Comparison of ENCODE assay signal across 18 cellular contexts in genomic region chr18:43665239-43665788, GRCh38.
DNase-seq lines count a peak whose midpoint lies in the region; ATAC-seq and TF ChIP-seq lines count a peak whose summit lies in the region.
"Had no signal": no experiment of that assay in that cellular context is flagged by ENCODE, and none has a peak within 500 bp of the region (broad histone marks: within the 10 kb centered on the region; RNA-seq: fewer than 3 reads in every experiment).

No MANE protein-coding gene starts in this region.

- no peak overlapping the region for H3K27ac Mint-ChIP-seq in activated CD8-positive, alpha-beta T cell treated with anti-CD3 and anti-CD28 coated beads for 36 hours
- H3K27ac Mint-ChIP-seq: activated T-cell treated with anti-CD3 and anti-CD28 coated beads, Interleukin-2, amount 50 U/mL, for 72 hours; natural killer cell treated with Interleukin-12 subunit alpha and Interleukin-12 subunit beta and Interleukin-15 and Interleukin-18, amount 100 ng/mL, for 72 hours had no signal

- H2BK15ac ChIP-seq in mesenchymal stem cell (ENCODE audit: low read depth, poor library complexity, severe bottlenecking) = no peak overlapping the region

- no peaks in the 10 kb centered on the region for H3K4me1 Mint-ChIP-seq in activated CD8-positive, alpha-beta T cell treated with anti-CD3 and anti-CD28 coated beads for 36 hours (ENCODE audit: low read depth)

- H3K27me3 Mint-ChIP-seq in activated CD8-positive, alpha-beta T cell treated with anti-CD3 and anti-CD28 coated beads for 36 hours = no peaks in the 10 kb centered on the region
- H3K27me3 Mint-ChIP-seq: brain; natural killer cell treated with Interleukin-12 subunit alpha and Interleukin-12 subunit beta and Interleukin-15 and Interleukin-18, amount 100 ng/mL, for 72 hours had no signal

- no peak overlapping the region for H3K4me3 ChIP-seq in cardiac fibroblast (replicated peaks in 1 of 2; ENCODE audit: low read depth in 2 of 2, low read length in 2 of 2)
- no peak overlapping the region for H3K4me3 ChIP-seq in mesenchymal stem cell (ENCODE audit: insufficient read depth in 1 of 2, low read depth in 1 of 2, low read length in 2 of 2)
- H3K4me3 ChIP-seq: BLaER1, SK-N-MC had no signal

- no peaks in the 10 kb centered on the region for H3K36me3 ChIP-seq in mesenchymal stem cell (ENCODE audit: control insufficient read depth in 1 of 2, insufficient read depth in 2 of 2, low read depth in 1 of 2, low read length in 2 of 2)
- H3K36me3 ChIP-seq: BLaER1 had no signal

- H2BK120ac ChIP-seq in mesenchymal stem cell (ENCODE audit: low read depth, low read length) = no peak overlapping the region

- no peaks in the 10 kb centered on the region for H3K27me3 ChIP-seq in mesenchymal stem cell (ENCODE audit: control insufficient read depth in 1 of 2, insufficient read depth in 1 of 2, low read length in 2 of 2)
- H3K27me3 ChIP-seq: BLaER1 had no signal

- no peak for TF ChIP-seq CTCF in cardiac fibroblast (IDR thresholded peaks at IDR 0.05; ENCODE audit: low read depth, low read length)
- TF ChIP-seq CTCF in activated CD8-positive, alpha-beta T cell treated with anti-CD3 and anti-CD28 coated beads for 36 hours (IDR thresholded peaks at IDR 0.05) = no peak

- no peaks in the 10 kb centered on the region for H3K9me3 ChIP-seq in mesenchymal stem cell (ENCODE audit: control insufficient read depth, low read length)
- H3K9me3 ChIP-seq: BLaER1 had no signal

- H3K4me3 Mint-ChIP-seq in activated CD8-positive, alpha-beta T cell treated with anti-CD3 and anti-CD28 coated beads for 36 hours = no peak overlapping the region
- H3K4me3 Mint-ChIP-seq: activated T-cell treated with anti-CD3 and anti-CD28 coated beads, Interleukin-2, amount 50 U/mL, for 72 hours; brain; natural killer cell treated with Interleukin-12 subunit alpha and Interleukin-12 subunit beta and Interleukin-15 and Interleukin-18, amount 100 ng/mL, for 72 hours had no signal

- H3K36me3 Mint-ChIP-seq in activated CD8-positive, alpha-beta T cell treated with anti-CD3 and anti-CD28 coated beads for 36 hours (ENCODE audit: low read depth) = no peaks in the 10 kb centered on the region
- H3K36me3 Mint-ChIP-seq: brain; natural killer cell treated with Interleukin-12 subunit alpha and Interleukin-12 subunit beta and Interleukin-15 and Interleukin-18, amount 100 ng/mL, for 72 hours had no signal

- H2AK5ac ChIP-seq in mesenchymal stem cell (ENCODE audit: low read length, severe bottlenecking) = no peak overlapping the region

- POLR2A ChIA-PET in activated CD8-positive, alpha-beta T cell treated with anti-CD3 and anti-CD28 coated beads for 36 hours (lab: Charles Lee) = no interaction called here

- no peak overlapping the region for H3K18ac ChIP-seq in mesenchymal stem cell (ENCODE audit: low read depth in 1 of 2, low read length in 2 of 2)

- no peak overlapping the region for H3K14ac ChIP-seq in mesenchymal stem cell (ENCODE audit: low read length in 2 of 2)

- 0% methylated on average over 1 of the region's 3 CpGs for WGBS in mesenchymal stem cell

- H2BK12ac ChIP-seq in mesenchymal stem cell (ENCODE audit: low read length in 2 of 2) = no peak overlapping the region

- DNase-seq in AG08396 (ENCODE audit: low spot score) (peak; percentile 49), LHCN-M2 (ENCODE audit: low read depth) (peak; percentile 84), cardiac fibroblast (ENCODE audit: low read depth in 2 of 2) (peak; percentile 77 to 95), mesenchymal stem cell (peak; percentile 88), NCI-H345 treated with DMSO at 0.1 percent for 48 hours (lab: John Stamatoyannopoulos, UW; ENCODE audit: unreplicated experiment) (no peak)
- DNase-seq in activated CD8-positive, alpha-beta T cell treated with anti-CD3 and anti-CD28 coated beads for 36 hours = no peak
- DNase-seq: activated CD4-positive, CD25-positive, alpha-beta regulatory T cell; activated T-cell treated with anti-CD3 and anti-CD28 coated beads, Interleukin-2, amount 50 U/mL, for 72 hours; kidney; NCI-H187; stimulated activated CD8-positive, alpha-beta memory T cell treated with anti-CD3 and anti-CD28 coated beads, Interleukin-4, amount 100 ng/mL, for 48 hours had no signal

- H2BK5ac ChIP-seq in mesenchymal stem cell (ENCODE audit: low read depth, low read length, poor library complexity, severe bottlenecking) = no peak overlapping the region

- H3K9me3 Mint-ChIP-seq in activated CD8-positive, alpha-beta T cell treated with anti-CD3 and anti-CD28 coated beads for 36 hours = no peaks in the 10 kb centered on the region
- H3K9me3 Mint-ChIP-seq: brain; natural killer cell treated with Interleukin-12 subunit alpha and Interleukin-12 subunit beta and Interleukin-15 and Interleukin-18, amount 100 ng/mL, for 72 hours had no signal

- no peak overlapping the region for H2AFZ ChIP-seq in mesenchymal stem cell (ENCODE audit: low read depth, low read length)

- ATAC-seq in activated CD8-positive, alpha-beta T cell treated with anti-CD3 and anti-CD28 coated beads for 36 hours = no peak
- ATAC-seq in GM21786 (IDR thresholded peaks at IDR 0.05; ENCODE audit: unreplicated experiment) (no peak), GM21529 (IDR thresholded peaks at IDR 0.05; ENCODE audit: unreplicated experiment) (no peak)
- ATAC-seq: activated T-cell treated with anti-CD3 and anti-CD28 coated beads, Interleukin-2, amount 50 U/mL, for 72 hours; esophagus mucosa; natural killer cell treated with Interleukin-12 subunit alpha and Interleukin-12 subunit beta and Interleukin-15 and Interleukin-18, amount 100 ng/mL, for 72 hours had no signal

- no peak overlapping the region for H3K4ac ChIP-seq in mesenchymal stem cell (ENCODE audit: low read depth in 1 of 2, low read length in 2 of 2)

- peak overlapping the region; percentile 87 for H3K27ac ChIP-seq in mesenchymal stem cell (ENCODE audit: low read length, poor library complexity, severe bottlenecking)
- H3K27ac ChIP-seq: BLaER1, SK-N-MC had no signal

- no peaks in the 10 kb centered on the region for H3K79me1 ChIP-seq in mesenchymal stem cell (replicated peaks; ENCODE audit: low read length, poor library complexity, severe bottlenecking)

- H3K4me2 ChIP-seq in mesenchymal stem cell (ENCODE audit: low read length, poor library complexity, severe bottlenecking) = no peak overlapping the region
- H3K4me2 ChIP-seq: BLaER1 had no signal

- intact Hi-C loops in activated CD8-positive, alpha-beta T cell treated with anti-CD3 and anti-CD28 coated beads for 36 hours (cut with micrococcal nuclease) = no loop called here

- H4K8ac ChIP-seq in mesenchymal stem cell (ENCODE audit: low read length) = no peak overlapping the region

- peak overlapping the region; percentile 86 for H3K9ac ChIP-seq in mesenchymal stem cell (ENCODE audit: low read length)
- H3K9ac ChIP-seq: BLaER1 had no signal

- H4K91ac ChIP-seq in mesenchymal stem cell (ENCODE audit: low read length) = no peak overlapping the region

- H3K23ac ChIP-seq in mesenchymal stem cell (ENCODE audit: low read length in 2 of 2) = no peak overlapping the region

- H3K4me1 ChIP-seq in mesenchymal stem cell (ENCODE audit: control insufficient read depth, insufficient read depth, low read depth, low read length) = peaks cover 1% of the 10 kb centered on the region
- H3K4me1 ChIP-seq: BLaER1 had no signal

- CTCF ChIA-PET in activated CD8-positive, alpha-beta T cell treated with anti-CD3 and anti-CD28 coated beads for 36 hours (lab: Charles Lee) = no interaction called here

Comparison
In these comparisons a context has a peak if more than half of its experiments do, and no peak if none do; other contexts are left out.
1. DNase-seq: peak in AG08396 (single experiment), LHCN-M2 (single experiment), cardiac fibroblast (2 of 2) and mesenchymal stem cell (single experiment); none in activated CD8-positive, alpha-beta T cell treated with anti-CD3 and anti-CD28 coated beads for 36 hours (single experiment) and NCI-H345 treated with DMSO at 0.1 percent for 48 hours (single experiment).